In genomic region chr6:39377530-39377929, GRCh38 we compare ENCODE assay signal across 9 cellular contexts. TPM values are rescaled to one million over a fixed set of nuclear protein-coding genes. Genes with fewer than 3 reads are reported as not detected.
DNase-seq lines count a peak whose midpoint lies in the region; ATAC-seq and TF ChIP-seq lines count a peak whose summit lies in the region.
"Had no signal": no experiment of that assay in that cellular context is flagged by ENCODE, and none has a peak within 500 bp of the region (broad histone marks: within the 10 kb centered on the region; RNA-seq: fewer than 3 reads in every experiment).

No MANE protein-coding gene starts in this region.

- H3K9me3 ChIP-seq in HCT116 (ENCODE audit: control insufficient read depth in 1 of 2, insufficient read depth in 1 of 2, low read depth in 1 of 2, low read length in 2 of 2) (no peaks in the 10 kb centered on the region), OCI-LY7 (ENCODE audit: low read length) (no peaks in the 10 kb centered on the region)
- H3K9me3 ChIP-seq in CD8-positive, alpha-beta T cell (ENCODE audit: low read length), result no peaks in the 10 kb centered on the region

- DNase-seq in DMS153 (lab: John Stamatoyannopoulos, UW), result peak; percentile 38
- peak; percentile 23 for DNase-seq in HCT116 (ENCODE audit: low read depth, low spot score)
- peak; percentile 3 for DNase-seq in OCI-LY7 (ENCODE audit: low spot score)
- DNase-seq in dorsolateral prefrontal cortex, result peak; percentile 48 to 89 (median 78)
- peak; percentile 76 to 86 for DNase-seq in lung microvascular endothelial cell (ENCODE audit: low read depth in 2 of 2)
- DNase-seq in CD8-positive, alpha-beta T cell, result no peak
- DNase-seq in activated CD8-positive, alpha-beta memory T cell treated with anti-CD3 and anti-CD28 coated beads, Interleukin-2, amount 10 ng/mL, durations not matched to agents 7 days and 5 days, result no peak
- DNase-seq in stimulated activated CD4-positive, alpha-beta T cell treated with anti-CD3 and anti-CD28 coated beads, Interleukin-4, amount 100 ng/mL, for 24 hours, result no peak

- BruUV-seq in HCT116 (replicated peaks; lab: Mats Ljungman, UMichigan) (no TSS peak), OCI-LY7 (replicated peaks; lab: Mats Ljungman, UMichigan) (no TSS peak)

- no peaks in the 10 kb centered on the region for H3K4me1 Mint-ChIP-seq in CD8-positive, alpha-beta T cell (ENCODE audit: low read depth)
- H3K4me1 Mint-ChIP-seq in activated CD8-positive, alpha-beta memory T cell treated with anti-CD3 and anti-CD28 coated beads, Interleukin-2, amount 10 ng/mL, durations not matched to agents 7 days and 5 days, result no peaks in the 10 kb centered on the region

- no peaks in the 10 kb centered on the region for H3K36me3 Mint-ChIP-seq in CD8-positive, alpha-beta T cell
- H3K36me3 Mint-ChIP-seq in activated CD8-positive, alpha-beta memory T cell treated with anti-CD3 and anti-CD28 coated beads, Interleukin-2, amount 10 ng/mL, durations not matched to agents 7 days and 5 days, result no peaks in the 10 kb centered on the region

- no peaks in the 10 kb centered on the region for H3K4me1 ChIP-seq in HCT116 (ENCODE audit: control insufficient read depth in 1 of 2, insufficient read depth in 2 of 2, low read length in 2 of 2)
- no peaks in the 10 kb centered on the region for H3K4me1 ChIP-seq in OCI-LY7 (ENCODE audit: insufficient read depth, low read length, poor library complexity, severe bottlenecking)
- H3K4me1 ChIP-seq in CD8-positive, alpha-beta T cell (ENCODE audit: insufficient read depth, low read length), result no peaks in the 10 kb centered on the region

- no peak overlapping the region for H3K4me3 ChIP-seq in HCT116 (replicated peaks in 1 of 2; ENCODE audit: low read depth in 1 of 2, low read length in 2 of 2)
- no peak overlapping the region for H3K4me3 ChIP-seq in OCI-LY7 (ENCODE audit: low read depth, low read length, poor library complexity, severe bottlenecking)
- H3K4me3 ChIP-seq in dorsolateral prefrontal cortex, result peak overlapping the region in 1 of 59 donors; percentile 19
- no peak overlapping the region for H3K4me3 ChIP-seq in CD8-positive, alpha-beta T cell (ENCODE audit: low read depth, low read length)

- H3K9me3 Mint-ChIP-seq in CD8-positive, alpha-beta T cell, result no peaks in the 10 kb centered on the region
- H3K9me3 Mint-ChIP-seq in activated CD8-positive, alpha-beta memory T cell treated with anti-CD3 and anti-CD28 coated beads, Interleukin-2, amount 10 ng/mL, durations not matched to agents 7 days and 5 days (ENCODE audit: low read depth), result no peaks in the 10 kb centered on the region

- H3K9me2 ChIP-seq in HCT116 (ENCODE audit: insufficient read depth), result no peaks in the 10 kb centered on the region
- H3K9me2 ChIP-seq in OCI-LY7 (ENCODE audit: insufficient read depth, low read length), result no peaks in the 10 kb centered on the region

- TF ChIP-seq CTCF in HCT116 (IDR thresholded peaks at IDR 0.05 in 2 of 3, conservative IDR thresholded peaks at IDR 0.05 in 1 of 3; ENCODE audit: borderline replicate concordance in 1 of 3, insufficient read depth in 1 of 3, low read depth in 2 of 3, low read length in 2 of 3) (peak; percentile 18 to 59 (median 42); a peak in 3 of 6 replicates), OCI-LY7 (conservative IDR thresholded peaks at IDR 0.05; ENCODE audit: low read length) (peak; percentile 59), dorsolateral prefrontal cortex (IDR thresholded peaks at IDR 0.05 in 54 of 56, conservative IDR thresholded peaks at IDR 0.05 in 2 of 56; ENCODE audit: low read depth in 1 of 56, partially characterized antibody in 56 of 56) (peak; percentile 9 to 93 (median 81))
- no peak for TF ChIP-seq CTCF in CD8-positive, alpha-beta T cell (IDR thresholded peaks at IDR 0.05)

- POLR2A ChIA-PET in HCT116 (lab: Charles Lee) (no interaction called here), OCI-LY7 (lab: Charles Lee) (no interaction called here)
- POLR2A ChIA-PET in CD8-positive, alpha-beta T cell (lab: Charles Lee), result no interaction called here

- H3K79me2 ChIP-seq in HCT116 (ENCODE audit: insufficient read depth, low read length), result no peaks in the 10 kb centered on the region
- no peaks in the 10 kb centered on the region for H3K79me2 ChIP-seq in OCI-LY7 (ENCODE audit: insufficient read depth, low read depth, low read length)

- H3K27me3 ChIP-seq in HCT116 (ENCODE audit: insufficient read depth, low read length), result peaks cover 52% of the 10 kb centered on the region
- H3K27me3 ChIP-seq in dorsolateral prefrontal cortex, result no peaks in the 10 kb centered on the region
- no peaks in the 10 kb centered on the region for H3K27me3 ChIP-seq in CD8-positive, alpha-beta T cell (ENCODE audit: insufficient read depth, low read length)

- H3K4me3 Mint-ChIP-seq in CD8-positive, alpha-beta T cell, result no peak overlapping the region
- H3K4me3 Mint-ChIP-seq in activated CD8-positive, alpha-beta memory T cell treated with anti-CD3 and anti-CD28 coated beads, Interleukin-2, amount 10 ng/mL, durations not matched to agents 7 days and 5 days, result no peak overlapping the region

- intact Hi-C loops in HCT116 (cut with micrococcal nuclease), result loop anchor here (1.0 kb wide), 1 partner anchor 515 kb away; no protein-coding TSS in a partner anchor
- intact Hi-C loops in OCI-LY7 (cut with micrococcal nuclease; ENCODE audit: unreplicated experiment), result no loop called here
- intact Hi-C loops in dorsolateral prefrontal cortex (cut with DNase I), result loop anchor here (5.0 to 10.0 kb wide), 4 partner anchors 55 to 417 kb away; partner anchors contain the start of gene DAAM2 (in 1 of the 2)
- intact Hi-C loops in CD8-positive, alpha-beta T cell (cut with DNase I, micrococcal nuclease), result no loop called here

- RAD21 ChIA-PET in HCT116 (lab: Charles Lee; ENCODE audit: low non-redundant PET in 1 of 2, low total read pairs in 2 of 2, uncharacterized antibody in 2 of 2, unreplicated experiment in 2 of 2), result no interaction called here

- H2AFZ ChIP-seq in HCT116 (ENCODE audit: low read depth, low read length, poor library complexity, severe bottlenecking), result no peak overlapping the region
- H2AFZ ChIP-seq in OCI-LY7 (ENCODE audit: low read length), result no peak overlapping the region

- peaks cover 7% of the 10 kb centered on the region for H3K27me3 Mint-ChIP-seq in CD8-positive, alpha-beta T cell (ENCODE audit: low read depth)
- peaks cover 22% of the 10 kb centered on the region for H3K27me3 Mint-ChIP-seq in activated CD8-positive, alpha-beta memory T cell treated with anti-CD3 and anti-CD28 coated beads, Interleukin-2, amount 10 ng/mL, durations not matched to agents 7 days and 5 days

- TF ChIP-seq POLR2A in HCT116 (IDR thresholded peaks at IDR 0.05; ENCODE audit: borderline replicate concordance, extremely low read depth, insufficient read depth, insufficient read length), result no peak

- H3K4me2 ChIP-seq in HCT116 (ENCODE audit: low read length) (no peak overlapping the region), OCI-LY7 (ENCODE audit: low read length) (no peak overlapping the region)

- TF ChIP-seq RAD21 in HCT116 (IDR thresholded peaks at IDR 0.05; ENCODE audit: low read depth), result peak; percentile 75

- CTCF ChIA-PET in HCT116 (lab: Charles Lee) (interaction anchor here (1.0 to 1.5 kb wide), 2 partner anchors 488 to 951 kb away, joined by 3 to 5 read pairs; no protein-coding TSS in a partner anchor), OCI-LY7 (lab: Charles Lee; ENCODE audit: unreplicated experiment) (no interaction called here)
- CTCF ChIA-PET in CD8-positive, alpha-beta T cell (lab: Charles Lee), result interaction anchor here (0.8 kb wide), 1 partner anchor 15 kb away, joined by 4 read pairs; no protein-coding TSS in a partner anchor
- CTCF ChIA-PET in activated CD8-positive, alpha-beta memory T cell treated with anti-CD3 and anti-CD28 coated beads, Interleukin-2, amount 10 ng/mL, durations not matched to agents 7 days and 5 days (lab: Charles Lee), result no interaction called here

- H3K36me3 ChIP-seq in HCT116 (ENCODE audit: control insufficient read depth in 1 of 2, insufficient read depth in 2 of 2, low read length in 2 of 2) (no peaks in the 10 kb centered on the region), OCI-LY7 (ENCODE audit: insufficient read depth, low read length) (no peaks in the 10 kb centered on the region)
- H3K36me3 ChIP-seq in CD8-positive, alpha-beta T cell (ENCODE audit: insufficient read depth, low read length), result no peaks in the 10 kb centered on the region

- ATAC-seq in HCT116, result peak; percentile 82
- no peak for ATAC-seq in CD8-positive, alpha-beta T cell
- ATAC-seq in activated CD8-positive, alpha-beta memory T cell treated with anti-CD3 and anti-CD28 coated beads, Interleukin-2, amount 10 ng/mL, durations not matched to agents 7 days and 5 days, result no peak

- H3K27ac ChIP-seq in HCT116 (ENCODE audit: low read depth, low read length) (no peak overlapping the region), OCI-LY7 (ENCODE audit: low read depth, low read length, poor library complexity, severe bottlenecking) (no peak overlapping the region), dorsolateral prefrontal cortex (peak overlapping the region in 47 of 59 donors; percentile 4 to 88 (median 65))
- no peak overlapping the region for H3K27ac ChIP-seq in CD8-positive, alpha-beta T cell (ENCODE audit: low read depth, low read length)

- H3K27ac Mint-ChIP-seq in CD8-positive, alpha-beta T cell, result no peak overlapping the region
- no peak overlapping the region for H3K27ac Mint-ChIP-seq in activated CD8-positive, alpha-beta memory T cell treated with anti-CD3 and anti-CD28 coated beads, Interleukin-2, amount 10 ng/mL, durations not matched to agents 7 days and 5 days

- H4K20me1 ChIP-seq in HCT116 (ENCODE audit: insufficient read depth) (no peaks in the 10 kb centered on the region), OCI-LY7 (ENCODE audit: insufficient read depth, low read length) (no peaks in the 10 kb centered on the region)

- H3K9ac ChIP-seq in HCT116 (ENCODE audit: low read length), result no peak overlapping the region

TF ChIP-seq in HCT116, 20 proteins besides CTCF, POLR2A, EP300 and RAD21 (continues in another document):
- TF ChIP-seq EZH2phosphoT487 (IDR thresholded peaks at IDR 0.05; ENCODE audit: borderline replicate concordance) (no peak), SP1 (IDR thresholded peaks at IDR 0.05; ENCODE audit: low read depth) (no peak), ZFX (IDR thresholded peaks at IDR 0.05) (no peak)
- TF ChIP-seq, protein P1, sequence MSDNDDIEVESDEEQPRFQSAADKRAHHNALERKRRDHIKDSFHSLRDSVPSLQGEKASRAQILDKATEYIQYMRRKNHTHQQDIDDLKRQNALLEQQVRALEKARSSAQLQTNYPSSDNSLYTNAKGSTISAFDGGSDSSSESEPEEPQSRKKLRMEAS (IDR thresholded peaks at IDR 0.05), result no peak
- TF ChIP-seq, protein P2, sequence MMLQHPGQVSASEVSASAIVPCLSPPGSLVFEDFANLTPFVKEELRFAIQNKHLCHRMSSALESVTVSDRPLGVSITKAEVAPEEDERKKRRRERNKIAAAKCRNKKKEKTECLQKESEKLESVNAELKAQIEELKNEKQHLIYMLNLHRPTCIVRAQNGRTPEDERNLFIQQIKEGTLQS (IDR thresholded peaks at IDR 0.05), result no peak

RNA-seq across cellular contexts. Expression of gene KCNK16, which starts 55.0 kb away (rescaled TPM):
- total RNA-seq in HCT116 (2021; ENCODE audit: unreplicated experiment) (not detected), OCI-LY7 (2022) (not detected in 2 replicates), dorsolateral prefrontal cortex (under 1 TPM in 7 of 120 experiments, not detected in 113; 0.42 to 0.76 (median 0.50) TPM), lung microvascular endothelial cell (not detected in 2 replicates)
- not detected in 2 replicates for polyA plus RNA-seq in HCT116 (2012)
- not detected in 2 replicates for total RNA-seq in OCI-LY7 (2014; rRNA removed; shearing (Covaris generic))
- total RNA-seq in CD8-positive, alpha-beta T cell, result not detected
- not detected for total RNA-seq in activated CD8-positive, alpha-beta memory T cell treated with anti-CD3 and anti-CD28 coated beads, Interleukin-2, amount 10 ng/mL, durations not matched to agents 7 days and 5 days
- total RNA-seq: T-helper 2 cell treated with Interferon-gamma antibody and Interleukin-4, amounts not matched to agents 100 ng/mL and 5 ng/mL, for 36 hours had no signal

Comparison
In these comparisons a context has a peak if more than half of its experiments do, and no peak if none do; other contexts are left out.
1. DNase-seq: peak in DMS153 (single experiment), HCT116 (single experiment), OCI-LY7 (single experiment), dorsolateral prefrontal cortex (10 of 10) and lung microvascular endothelial cell (2 of 2); none in CD8-positive, alpha-beta T cell (0 of 7), activated CD8-positive, alpha-beta memory T cell treated with anti-CD3 and anti-CD28 coated beads, Interleukin-2, amount 10 ng/mL, durations not matched to agents 7 days and 5 days (single experiment) and stimulated activated CD4-positive, alpha-beta T cell treated with anti-CD3 and anti-CD28 coated beads, Interleukin-4, amount 100 ng/mL, for 24 hours (single experiment).
2. H3K27ac ChIP-seq: peak in dorsolateral prefrontal cortex (47 of 59); none in HCT116 (single experiment), OCI-LY7 (single experiment) and CD8-positive, alpha-beta T cell (single experiment).
3. CTCF ChIA-PET loops: an anchor here in HCT116 (1.0 to 1.5 kb wide) and CD8-positive, alpha-beta T cell (0.8 kb wide); none called in OCI-LY7 and activated CD8-positive, alpha-beta memory T cell treated with anti-CD3 and anti-CD28 coated beads, Interleukin-2, amount 10 ng/mL, durations not matched to agents 7 days and 5 days.
4. intact Hi-C loops: an anchor here in HCT116 (1.0 kb wide) and dorsolateral prefrontal cortex (5.0 to 10.0 kb wide); none called in OCI-LY7 and CD8-positive, alpha-beta T cell.